2 cellular contexts compared by ENCODE assay signal in the genomic region with DNA sequence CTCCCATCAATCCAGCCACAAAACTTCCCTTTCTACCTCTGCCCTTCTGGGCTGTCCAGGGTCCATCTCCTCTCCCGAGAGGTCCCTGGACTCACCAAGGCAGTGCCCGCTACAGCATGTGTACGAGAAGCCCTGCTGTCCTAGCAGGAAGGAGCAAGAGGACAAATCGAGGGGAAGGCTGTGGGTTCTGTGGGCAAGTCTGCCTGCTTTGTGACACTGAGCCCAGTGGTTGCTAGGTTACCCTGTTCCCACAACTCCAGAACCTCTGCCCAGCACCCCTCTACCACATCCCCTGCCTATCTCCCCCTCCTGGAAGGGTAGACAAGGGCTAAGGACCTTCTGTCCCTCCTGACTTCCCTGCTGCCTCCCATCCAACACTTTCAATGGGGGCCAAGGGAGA.
TF ChIP-seq lines count a peak whose summit lies in the region.

A gene with protein sequence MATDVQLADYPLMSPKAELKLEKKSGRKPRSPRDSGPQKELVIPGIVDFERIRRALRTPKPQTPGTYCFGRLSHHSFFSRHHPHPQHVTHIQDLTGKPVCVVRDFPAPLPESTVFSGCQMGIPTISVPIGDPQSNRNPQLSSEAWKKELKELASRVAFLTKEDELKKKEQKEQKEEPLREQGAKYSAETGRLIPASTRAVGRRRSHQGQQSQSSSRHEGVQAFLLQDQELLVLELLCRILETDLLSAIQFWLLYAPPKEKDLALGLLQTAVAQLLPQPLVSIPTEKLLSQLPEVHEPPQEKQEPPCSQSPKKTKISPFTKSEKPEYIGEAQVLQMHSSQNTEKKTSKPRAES (minus strand): TSS at position 188 of the 400 bp plus-strand sequence. CDS start 1,998 bp downstream, outside the sequence.

TF ChIP-seq in SK-N-SH, 30 proteins besides CTCF, POLR2A, EP300 and RAD21 (continued from another document):
- TF ChIP-seq, protein P1, sequence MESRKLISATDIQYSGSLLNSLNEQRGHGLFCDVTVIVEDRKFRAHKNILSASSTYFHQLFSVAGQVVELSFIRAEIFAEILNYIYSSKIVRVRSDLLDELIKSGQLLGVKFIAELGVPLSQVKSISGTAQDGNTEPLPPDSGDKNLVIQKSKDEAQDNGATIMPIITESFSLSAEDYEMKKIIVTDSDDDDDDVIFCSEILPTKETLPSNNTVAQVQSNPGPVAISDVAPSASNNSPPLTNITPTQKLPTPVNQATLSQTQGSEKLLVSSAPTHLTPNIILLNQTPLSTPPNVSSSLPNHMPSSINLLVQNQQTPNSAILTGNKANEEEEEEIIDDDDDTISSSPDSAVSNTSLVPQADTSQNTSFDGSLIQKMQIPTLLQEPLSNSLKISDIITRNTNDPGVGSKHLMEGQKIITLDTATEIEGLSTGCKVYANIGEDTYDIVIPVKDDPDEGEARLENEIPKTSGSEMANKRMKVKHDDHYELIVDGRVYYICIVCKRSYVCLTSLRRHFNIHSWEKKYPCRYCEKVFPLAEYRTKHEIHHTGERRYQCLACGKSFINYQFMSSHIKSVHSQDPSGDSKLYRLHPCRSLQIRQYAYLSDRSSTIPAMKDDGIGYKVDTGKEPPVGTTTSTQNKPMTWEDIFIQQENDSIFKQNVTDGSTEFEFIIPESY (IDR thresholded peaks at IDR 0.05; ENCODE audit: borderline replicate concordance, low read depth): no peak
- TF ChIP-seq SMC3 (IDR thresholded peaks at IDR 0.05; ENCODE audit: low read depth, low read length) (no peak), JUND (IDR thresholded peaks at IDR 0.05) (no peak), TAF1 (IDR thresholded peaks at IDR 0.05; ENCODE audit: borderline replicate concordance, low read depth, low read length) (no peak), MEF2A (IDR thresholded peaks at IDR 0.05; ENCODE audit: borderline replicate concordance, low read depth) (no peak)
- TF ChIP-seq, protein P2, sequence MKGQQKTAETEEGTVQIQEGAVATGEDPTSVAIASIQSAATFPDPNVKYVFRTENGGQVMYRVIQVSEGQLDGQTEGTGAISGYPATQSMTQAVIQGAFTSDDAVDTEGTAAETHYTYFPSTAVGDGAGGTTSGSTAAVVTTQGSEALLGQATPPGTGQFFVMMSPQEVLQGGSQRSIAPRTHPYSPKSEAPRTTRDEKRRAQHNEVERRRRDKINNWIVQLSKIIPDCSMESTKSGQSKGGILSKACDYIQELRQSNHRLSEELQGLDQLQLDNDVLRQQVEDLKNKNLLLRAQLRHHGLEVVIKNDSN (IDR thresholded peaks at IDR 0.05; ENCODE audit: borderline replicate concordance, low read depth): no peak

TF ChIP-seq in SK-N-SH treated with all-trans-retinoic acid at 6 μM for 48 hours, 23 proteins besides CTCF, POLR2A, EP300 and RAD21 (continued from another document):
- TF ChIP-seq ZFP3 (CRISPR knock-in tag; IDR thresholded peaks at IDR 0.05) (no peak), TOX (CRISPR knock-in tag; IDR thresholded peaks at IDR 0.05; ENCODE audit: borderline replicate concordance) (no peak), PPARA (CRISPR knock-in tag; IDR thresholded peaks at IDR 0.05; ENCODE audit: borderline replicate concordance) (no peak), ZNF70 (CRISPR knock-in tag; IDR thresholded peaks at IDR 0.05) (no peak), ESRRG (CRISPR knock-in tag; IDR thresholded peaks at IDR 0.05) (no peak), RARB (CRISPR knock-in tag; IDR thresholded peaks at IDR 0.05) (no peak)
